19 cellular contexts compared by ENCODE assay signal in genomic region chr1:208980590-208980989, GRCh38.
DNase-seq lines count a peak whose midpoint lies in the region; ATAC-seq and TF ChIP-seq lines count a peak whose summit lies in the region.
"Had no signal": no experiment of that assay in that cellular context is flagged by ENCODE, and none has a peak within 500 bp of the region (broad histone marks: within the 10 kb centered on the region; RNA-seq: fewer than 3 reads in every experiment).

No MANE protein-coding gene starts in this region.

- no peak overlapping the region for H3K4me3 Mint-ChIP-seq in Calu3 (ENCODE audit: low read depth, unreplicated experiment)
- no peak overlapping the region for H3K4me3 Mint-ChIP-seq in activated CD8-positive, alpha-beta T cell treated with anti-CD3 and anti-CD28 coated beads for 36 hours
- H3K4me3 Mint-ChIP-seq: B cell; CD4-positive, CD25-positive, alpha-beta regulatory T cell; H9 had no signal

- intact Hi-C loops in Calu3 (cut with micrococcal nuclease; ENCODE audit: unreplicated experiment) = no loop called here
- intact Hi-C loops in activated CD8-positive, alpha-beta T cell treated with anti-CD3 and anti-CD28 coated beads for 36 hours (cut with micrococcal nuclease) = no loop called here

- H3K27me3 ChIP-seq in MG63 = no peaks in the 10 kb centered on the region

- H3K36me3 Mint-ChIP-seq in Calu3 (ENCODE audit: insufficient read depth, unreplicated experiment) = no peaks in the 10 kb centered on the region
- no peaks in the 10 kb centered on the region for H3K36me3 Mint-ChIP-seq in activated CD8-positive, alpha-beta T cell treated with anti-CD3 and anti-CD28 coated beads for 36 hours (ENCODE audit: low read depth)
- H3K36me3 Mint-ChIP-seq: CD4-positive, CD25-positive, alpha-beta regulatory T cell had no signal

- no peak for TF ChIP-seq CTCF in Calu3 (IDR thresholded peaks at IDR 0.05; ENCODE audit: unreplicated experiment)
- no peak for TF ChIP-seq CTCF in activated CD8-positive, alpha-beta T cell treated with anti-CD3 and anti-CD28 coated beads for 36 hours (IDR thresholded peaks at IDR 0.05)

- H3K4me1 Mint-ChIP-seq in Calu3 (ENCODE audit: low read depth, unreplicated experiment) = no peaks in the 10 kb centered on the region
- H3K4me1 Mint-ChIP-seq in activated CD8-positive, alpha-beta T cell treated with anti-CD3 and anti-CD28 coated beads for 36 hours (ENCODE audit: low read depth) = no peaks in the 10 kb centered on the region
- H3K4me1 Mint-ChIP-seq: B cell; CD4-positive, CD25-positive, alpha-beta regulatory T cell had no signal

- peaks cover 3% of the 10 kb centered on the region for H3K9me3 Mint-ChIP-seq in Calu3 (ENCODE audit: low read depth, unreplicated experiment)
- no peaks in the 10 kb centered on the region for H3K9me3 Mint-ChIP-seq in activated CD8-positive, alpha-beta T cell treated with anti-CD3 and anti-CD28 coated beads for 36 hours
- H3K9me3 Mint-ChIP-seq: H9 had no signal

- peak overlapping the region; percentile 58 for H3K27ac ChIP-seq in epithelial cell of prostate

- no peaks in the 10 kb centered on the region for H3K36me3 ChIP-seq in MG63

- H3K4me3 ChIP-seq in MG63 = no peak overlapping the region

- ATAC-seq in SK-N-SH treated with all-trans-retinoic acid at 6 μM for 48 hours (peak; percentile 36), GM19328 (IDR thresholded peaks at IDR 0.05; ENCODE audit: unreplicated experiment) (no peak)
- ATAC-seq in activated CD8-positive, alpha-beta T cell treated with anti-CD3 and anti-CD28 coated beads for 36 hours = no peak

- POLR2A ChIA-PET in activated CD8-positive, alpha-beta T cell treated with anti-CD3 and anti-CD28 coated beads for 36 hours (lab: Charles Lee) = no interaction called here

- peaks cover 16% of the 10 kb centered on the region for H3K27me3 Mint-ChIP-seq in Calu3 (ENCODE audit: unreplicated experiment)
- H3K27me3 Mint-ChIP-seq in activated CD8-positive, alpha-beta T cell treated with anti-CD3 and anti-CD28 coated beads for 36 hours = no peaks in the 10 kb centered on the region
- H3K27me3 Mint-ChIP-seq: B cell; CD4-positive, CD25-positive, alpha-beta regulatory T cell had no signal

- peak; percentile 5 for DNase-seq in MG63
- no peak for DNase-seq in epithelial cell of prostate (ENCODE audit: low read depth, low spot score)
- peak; percentile 25 to 61 for DNase-seq in lung microvascular endothelial cell (ENCODE audit: low read depth in 2 of 2)
- no peak for DNase-seq in Calu3
- DNase-seq in activated CD8-positive, alpha-beta T cell treated with anti-CD3 and anti-CD28 coated beads for 36 hours = no peak
- no peak for DNase-seq in iPS-NIHi11 (ENCODE audit: low spot score)
- DNase-seq: CD4-positive, CD25-positive, alpha-beta regulatory T cell; H9; IMR-90; Karpas-422; MV-4-11; NCI-H1417 treated with DMSO at 0.1 percent for 48 hours; NCI-H1930; NCI-H510A; NCI-H82; SIG-M5 had no signal

- H3K9me3 ChIP-seq in MG63 = no peaks in the 10 kb centered on the region

- CTCF ChIA-PET in Calu3 (lab: Charles Lee) = no interaction called here
- CTCF ChIA-PET in activated CD8-positive, alpha-beta T cell treated with anti-CD3 and anti-CD28 coated beads for 36 hours (lab: Charles Lee) = no interaction called here

- no peak overlapping the region for H3K27ac Mint-ChIP-seq in Calu3 (ENCODE audit: unreplicated experiment)
- no peak overlapping the region for H3K27ac Mint-ChIP-seq in activated CD8-positive, alpha-beta T cell treated with anti-CD3 and anti-CD28 coated beads for 36 hours
- H3K27ac Mint-ChIP-seq: B cell; CD4-positive, CD25-positive, alpha-beta regulatory T cell; H9 had no signal

- BruUV-seq in Calu3 (replicated peaks; lab: Mats Ljungman, UMichigan) = no TSS peak

TF ChIP-seq in SK-N-SH treated with all-trans-retinoic acid at 6 μM for 48 hours, 23 proteins besides CTCF, POLR2A, EP300 and RAD21:
- no peak for TF ChIP-seq RARB (CRISPR knock-in tag; IDR thresholded peaks at IDR 0.05)
- no peak for TF ChIP-seq ZNF70 (CRISPR knock-in tag; IDR thresholded peaks at IDR 0.05)
- TF ChIP-seq ARNTL (CRISPR knock-in tag; IDR thresholded peaks at IDR 0.05; ENCODE audit: borderline replicate concordance, low read depth) = no peak
- no peak for TF ChIP-seq TOX (CRISPR knock-in tag; IDR thresholded peaks at IDR 0.05; ENCODE audit: borderline replicate concordance)
- TF ChIP-seq TSHZ2 (CRISPR knock-in tag; IDR thresholded peaks at IDR 0.05) = no peak
TF ChIP-seq in SK-N-SH treated with all-trans-retinoic acid at 6 μM for 48 hours: peak in this region for 0.

Comparison
In these comparisons a context has a peak if more than half of its experiments do, and no peak if none do; other contexts are left out.
1. DNase-seq: peak in MG63 (single experiment) and lung microvascular endothelial cell (2 of 2); none in epithelial cell of prostate (single experiment), Calu3 (single experiment), activated CD8-positive, alpha-beta T cell treated with anti-CD3 and anti-CD28 coated beads for 36 hours (single experiment) and iPS-NIHi11 (single experiment).